Comparison of ENCODE assay signal across 1 cellular context in genomic region chr12:49824886-49825285, GRCh38.
TF ChIP-seq lines count a peak whose summit lies in the region.

No MANE protein-coding gene starts in this region.

TF ChIP-seq in GM12878, 131 proteins besides CTCF, POLR2A, EP300 and RAD21:
- no peak for TF ChIP-seq CUX1 (IDR thresholded peaks at IDR 0.05; ENCODE audit: insufficient replicate concordance, low read depth, low read length)
- peak; percentile 18; the same call in 1 of the 2 replicates for TF ChIP-seq SPI1 (IDR thresholded peaks at IDR 0.05; ENCODE audit: borderline replicate concordance, insufficient read depth, low read depth, low read length)
- no peak for TF ChIP-seq FOS (IDR thresholded peaks at IDR 0.05; ENCODE audit: borderline replicate concordance, extremely low read depth, insufficient read length)
- no peak for TF ChIP-seq ZNF24 (IDR thresholded peaks at IDR 0.05)
